ENCODE assay signal across 9 cellular contexts in the genomic region with DNA sequence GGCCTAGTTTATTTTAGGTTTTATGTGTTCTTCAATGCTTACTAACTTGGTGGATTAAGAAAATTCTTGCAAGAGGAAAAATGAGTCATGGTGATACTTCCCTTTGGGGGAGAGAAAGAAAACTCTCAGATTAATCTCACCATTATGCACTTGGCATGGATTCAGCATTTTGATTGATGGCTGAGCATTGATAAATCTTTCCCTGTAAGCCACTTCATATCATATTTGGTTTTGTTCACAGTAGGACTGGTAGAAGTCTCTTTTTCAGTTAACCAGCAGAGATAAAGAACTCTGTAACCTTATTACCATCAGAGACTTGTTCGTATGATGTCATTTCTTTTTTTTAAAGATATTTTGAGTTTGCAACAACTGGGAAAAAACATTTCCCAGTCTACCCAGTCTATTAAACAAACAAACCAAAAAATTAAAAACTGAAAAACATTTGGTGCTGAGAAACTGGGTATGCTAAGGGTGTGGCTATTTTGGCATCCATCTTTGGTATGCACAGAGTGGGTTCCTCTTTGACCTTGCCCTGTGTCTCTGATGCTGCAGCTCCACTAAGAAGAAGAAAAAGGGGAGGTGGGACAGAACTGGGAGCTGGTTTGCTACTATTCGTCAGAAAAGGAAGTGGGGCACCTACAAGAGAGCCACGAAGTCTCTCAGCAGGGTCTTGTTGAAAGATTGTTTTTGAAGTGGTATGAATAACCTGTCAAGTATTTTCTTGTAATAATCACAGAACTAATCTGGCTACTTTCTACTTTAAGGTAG. TPM values are rescaled to one million over a fixed set of nuclear protein-coding genes. Genes with fewer than 3 reads are reported as not detected.
DNase-seq lines count a peak whose midpoint lies in the region; ATAC-seq lines count a peak whose summit lies in the region.
"Had no signal": no experiment of that assay in that cellular context is flagged by ENCODE, and none has a peak within 500 bp of the region (broad histone marks: within the 10 kb centered on the region; RNA-seq: fewer than 3 reads in every experiment).

No MANE protein-coding gene starts in this region.

- H3K4me1 ChIP-seq in right cardiac atrium (ENCODE audit: control insufficient read depth, insufficient read depth, low read length) (peaks cover 23% of the 10 kb centered on the region), urinary bladder (ENCODE audit: insufficient read depth) (peaks cover 9% of the 10 kb centered on the region)

- intact Hi-C loops in right cardiac atrium (cut with DNase I), result no loop called here

- peak overlapping the region; percentile 30 to 68 for H3K4me3 Mint-ChIP-seq in activated T-cell treated with anti-CD3 and anti-CD28 coated beads, Interleukin-2, amount 50 U/mL, for 72 hours
- peak overlapping the region; percentile 52 for H3K4me3 Mint-ChIP-seq in activated T-helper 17 cell treated with anti-CD3 and anti-CD28 coated beads, Interleukin-2, amount 50 U/mL, for 72 hours

- H3K36me3 ChIP-seq in urinary bladder (ENCODE audit: insufficient read depth), result no peaks in the 10 kb centered on the region

- no peaks in the 10 kb centered on the region for H3K27me3 Mint-ChIP-seq in activated T-cell treated with anti-CD3 and anti-CD28 coated beads, Interleukin-2, amount 50 U/mL, for 72 hours (ENCODE audit: low read depth)
- no peaks in the 10 kb centered on the region for H3K27me3 Mint-ChIP-seq in activated T-helper 17 cell treated with anti-CD3 and anti-CD28 coated beads, Interleukin-2, amount 50 U/mL, for 72 hours

- DNase-seq in activated T-cell treated with anti-CD3 and anti-CD28 coated beads, Interleukin-2, amount 50 U/mL, for 72 hours, result no peak
- no peak for DNase-seq in activated T-cell treated with anti-CD3 and anti-CD28 coated beads, Interleukin-2, amount 50 U/mL, for 1 hour
- DNase-seq in right cardiac atrium, result no peak
- DNase-seq in germinal center (ENCODE audit: low spot score), result no peak
- no peak for DNase-seq in activated CD4-positive, alpha-beta T cell treated with anti-CD3 and anti-CD28 coated beads for 4 hours

- peak; percentile 34 to 37 for ATAC-seq in activated T-cell treated with anti-CD3 and anti-CD28 coated beads, Interleukin-2, amount 50 U/mL, for 72 hours (replicated peaks in 1 of 2)
- peak; percentile 32 for ATAC-seq in activated T-helper 17 cell treated with anti-CD3 and anti-CD28 coated beads, Interleukin-2, amount 50 U/mL, for 72 hours (replicated peaks)
- peak; percentile 41 to 55 for ATAC-seq in right cardiac atrium
- ATAC-seq in GM21619 (IDR thresholded peaks at IDR 0.05; ENCODE audit: unreplicated experiment), result no peak

- H3K9me3 Mint-ChIP-seq in activated T-cell treated with anti-CD3 and anti-CD28 coated beads, Interleukin-2, amount 50 U/mL, for 72 hours, result no peaks in the 10 kb centered on the region
- H3K9me3 Mint-ChIP-seq in activated T-helper 17 cell treated with anti-CD3 and anti-CD28 coated beads, Interleukin-2, amount 50 U/mL, for 72 hours, result no peaks in the 10 kb centered on the region

- H3K27me3 ChIP-seq in right cardiac atrium (ENCODE audit: control insufficient read depth, insufficient read depth), result no peaks in the 10 kb centered on the region

- WGBS in right cardiac atrium, result 45% methylated on average over 3 of the region's 3 CpGs
- 36% methylated on average over 3 of the region's 3 CpGs for WGBS in urinary bladder

- H3K4me3 ChIP-seq in right cardiac atrium (ENCODE audit: low read length) (no peak overlapping the region), urinary bladder (ENCODE audit: low read depth, low read length) (no peak overlapping the region)

- H3K4me1 Mint-ChIP-seq in activated T-cell treated with anti-CD3 and anti-CD28 coated beads, Interleukin-2, amount 50 U/mL, for 72 hours (ENCODE audit: low read depth), result peaks cover 59% of the 10 kb centered on the region
- H3K4me1 Mint-ChIP-seq in activated T-helper 17 cell treated with anti-CD3 and anti-CD28 coated beads, Interleukin-2, amount 50 U/mL, for 72 hours, result peaks cover 52% of the 10 kb centered on the region

- peak overlapping the region; percentile 80 for H3K27ac ChIP-seq in right cardiac atrium (ENCODE audit: low read length)
- peak overlapping the region; percentile 75 for H3K27ac ChIP-seq in urinary bladder (ENCODE audit: low read depth)
- H3K27ac ChIP-seq: C4-2B had no signal

- peak overlapping the region; percentile 52 for H3K27ac Mint-ChIP-seq in activated T-cell treated with anti-CD3 and anti-CD28 coated beads, Interleukin-2, amount 50 U/mL, for 72 hours
- no peak overlapping the region for H3K27ac Mint-ChIP-seq in activated T-helper 17 cell treated with anti-CD3 and anti-CD28 coated beads, Interleukin-2, amount 50 U/mL, for 72 hours

- H3K9me3 ChIP-seq in right cardiac atrium (ENCODE audit: control insufficient read depth, low read length), result no peaks in the 10 kb centered on the region

- H3K36me3 Mint-ChIP-seq in activated T-cell treated with anti-CD3 and anti-CD28 coated beads, Interleukin-2, amount 50 U/mL, for 72 hours (ENCODE audit: insufficient read depth in 2 of 2), result peaks cover 0 to 2% of the 10 kb centered on the region in 2 donors
- H3K36me3 Mint-ChIP-seq in activated T-helper 17 cell treated with anti-CD3 and anti-CD28 coated beads, Interleukin-2, amount 50 U/mL, for 72 hours (ENCODE audit: low read depth), result peaks cover 11% of the 10 kb centered on the region

RNA-seq across cellular contexts. Expression of a gene that starts 17.2 kb away (rescaled TPM):
- 10 to 100 TPM; 48.6 to 55.1 TPM for total RNA-seq in activated T-cell treated with anti-CD3 and anti-CD28 coated beads, Interleukin-2, amount 50 U/mL, for 72 hours
- 10 to 100 TPM; 64.5 to 76.9 TPM for total RNA-seq in activated T-helper 17 cell treated with anti-CD3 and anti-CD28 coated beads, Interleukin-2, amount 50 U/mL, for 72 hours
- total RNA-seq in right cardiac atrium, result 10 to 100 TPM; 23.1 to 29.8 (median 25.5) TPM
- 31.4 TPM for polyA plus RNA-seq in right cardiac atrium
- 53.8 TPM for total RNA-seq in urinary bladder
- 11.6 TPM for polyA plus RNA-seq in urinary bladder
